Comparison of ENCODE assay signal across 1 cellular context in the genomic region with DNA sequence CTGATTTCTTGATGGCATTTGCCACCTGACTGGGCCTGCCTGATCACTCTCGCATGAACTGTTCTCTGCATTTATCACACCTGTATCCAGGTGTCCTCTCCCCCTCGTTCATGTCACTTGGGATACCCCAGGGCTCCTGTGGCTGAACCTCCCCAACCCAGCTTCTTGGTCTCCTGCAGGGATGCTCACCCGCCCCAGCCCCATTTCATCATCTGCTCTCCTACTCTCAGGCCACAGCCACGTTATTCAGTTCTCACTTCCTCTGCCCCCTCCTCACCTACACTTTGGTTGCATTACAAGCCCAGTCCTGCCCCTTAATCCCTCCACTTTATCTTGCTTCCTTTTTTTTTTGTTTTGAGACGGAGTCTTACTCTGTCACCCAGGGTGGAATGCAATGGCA.
TF ChIP-seq lines count a peak whose summit lies in the region.

No MANE protein-coding gene starts in this region.

TF ChIP-seq in HepG2, 621 proteins besides CTCF, POLR2A, EP300 and RAD21:
- TF ChIP-seq, protein P1, sequence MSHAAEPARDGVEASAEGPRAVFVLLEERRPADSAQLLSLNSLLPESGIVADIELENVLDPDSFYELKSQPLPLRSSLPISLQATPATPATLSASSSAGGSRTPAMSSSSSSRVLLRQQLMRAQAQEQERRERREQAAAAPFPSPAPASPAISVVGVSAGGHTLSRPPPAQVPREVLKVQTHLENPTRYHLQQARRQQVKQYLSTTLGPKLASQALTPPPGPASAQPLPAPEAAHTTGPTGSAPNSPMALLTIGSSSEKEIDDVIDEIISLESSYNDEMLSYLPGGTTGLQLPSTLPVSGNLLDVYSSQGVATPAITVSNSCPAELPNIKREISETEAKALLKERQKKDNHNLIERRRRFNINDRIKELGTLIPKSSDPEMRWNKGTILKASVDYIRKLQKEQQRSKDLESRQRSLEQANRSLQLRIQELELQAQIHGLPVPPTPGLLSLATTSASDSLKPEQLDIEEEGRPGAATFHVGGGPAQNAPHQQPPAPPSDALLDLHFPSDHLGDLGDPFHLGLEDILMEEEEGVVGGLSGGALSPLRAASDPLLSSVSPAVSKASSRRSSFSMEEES (CRISPR knock-in tag; IDR thresholded peaks at IDR 0.05): no peak
- TF ChIP-seq TAF15 (IDR thresholded peaks at IDR 0.05; ENCODE audit: low read depth, low read length, poor library complexity, severe bottlenecking) (no peak), ZNF550 (CRISPR knock-in tag; IDR thresholded peaks at IDR 0.05; ENCODE audit: borderline replicate concordance) (no peak), THAP8 (CRISPR knock-in tag; IDR thresholded peaks at IDR 0.05; ENCODE audit: borderline replicate concordance) (no peak), HIC2 (CRISPR knock-in tag; IDR thresholded peaks at IDR 0.05; ENCODE audit: low read depth) (no peak), NFAT5 (CRISPR knock-in tag; IDR thresholded peaks at IDR 0.05) (no peak), CCAR2 (optimal IDR thresholded peaks at IDR 0.05; ENCODE audit: low read depth, low read length) (no peak), SMAD9 (CRISPR knock-in tag; IDR thresholded peaks at IDR 0.05) (no peak), CENPT (CRISPR knock-in tag; IDR thresholded peaks at IDR 0.05; ENCODE audit: low read depth) (no peak), SP1 (IDR thresholded peaks at IDR 0.05) (no peak), SP1 (CRISPR knock-in tag; IDR thresholded peaks at IDR 0.05) (no peak), SNAPC2 (CRISPR knock-in tag; IDR thresholded peaks at IDR 0.05) (no peak), FOXP1 (IDR thresholded peaks at IDR 0.05) (no peak), FOXP1 (CRISPR knock-in tag; IDR thresholded peaks at IDR 0.05) (no peak), ZNF205 (CRISPR knock-in tag; IDR thresholded peaks at IDR 0.05) (no peak), IRF2 (CRISPR knock-in tag; IDR thresholded peaks at IDR 0.05) (no peak)
- TF ChIP-seq, protein P2, sequence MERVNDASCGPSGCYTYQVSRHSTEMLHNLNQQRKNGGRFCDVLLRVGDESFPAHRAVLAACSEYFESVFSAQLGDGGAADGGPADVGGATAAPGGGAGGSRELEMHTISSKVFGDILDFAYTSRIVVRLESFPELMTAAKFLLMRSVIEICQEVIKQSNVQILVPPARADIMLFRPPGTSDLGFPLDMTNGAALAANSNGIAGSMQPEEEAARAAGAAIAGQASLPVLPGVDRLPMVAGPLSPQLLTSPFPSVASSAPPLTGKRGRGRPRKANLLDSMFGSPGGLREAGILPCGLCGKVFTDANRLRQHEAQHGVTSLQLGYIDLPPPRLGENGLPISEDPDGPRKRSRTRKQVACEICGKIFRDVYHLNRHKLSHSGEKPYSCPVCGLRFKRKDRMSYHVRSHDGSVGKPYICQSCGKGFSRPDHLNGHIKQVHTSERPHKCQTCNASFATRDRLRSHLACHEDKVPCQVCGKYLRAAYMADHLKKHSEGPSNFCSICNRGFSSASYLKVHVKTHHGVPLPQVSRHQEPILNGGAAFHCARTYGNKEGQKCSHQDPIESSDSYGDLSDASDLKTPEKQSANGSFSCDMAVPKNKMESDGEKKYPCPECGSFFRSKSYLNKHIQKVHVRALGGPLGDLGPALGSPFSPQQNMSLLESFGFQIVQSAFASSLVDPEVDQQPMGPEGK (CRISPR knock-in tag; IDR thresholded peaks at IDR 0.05): no peak
- TF ChIP-seq, protein P3, sequence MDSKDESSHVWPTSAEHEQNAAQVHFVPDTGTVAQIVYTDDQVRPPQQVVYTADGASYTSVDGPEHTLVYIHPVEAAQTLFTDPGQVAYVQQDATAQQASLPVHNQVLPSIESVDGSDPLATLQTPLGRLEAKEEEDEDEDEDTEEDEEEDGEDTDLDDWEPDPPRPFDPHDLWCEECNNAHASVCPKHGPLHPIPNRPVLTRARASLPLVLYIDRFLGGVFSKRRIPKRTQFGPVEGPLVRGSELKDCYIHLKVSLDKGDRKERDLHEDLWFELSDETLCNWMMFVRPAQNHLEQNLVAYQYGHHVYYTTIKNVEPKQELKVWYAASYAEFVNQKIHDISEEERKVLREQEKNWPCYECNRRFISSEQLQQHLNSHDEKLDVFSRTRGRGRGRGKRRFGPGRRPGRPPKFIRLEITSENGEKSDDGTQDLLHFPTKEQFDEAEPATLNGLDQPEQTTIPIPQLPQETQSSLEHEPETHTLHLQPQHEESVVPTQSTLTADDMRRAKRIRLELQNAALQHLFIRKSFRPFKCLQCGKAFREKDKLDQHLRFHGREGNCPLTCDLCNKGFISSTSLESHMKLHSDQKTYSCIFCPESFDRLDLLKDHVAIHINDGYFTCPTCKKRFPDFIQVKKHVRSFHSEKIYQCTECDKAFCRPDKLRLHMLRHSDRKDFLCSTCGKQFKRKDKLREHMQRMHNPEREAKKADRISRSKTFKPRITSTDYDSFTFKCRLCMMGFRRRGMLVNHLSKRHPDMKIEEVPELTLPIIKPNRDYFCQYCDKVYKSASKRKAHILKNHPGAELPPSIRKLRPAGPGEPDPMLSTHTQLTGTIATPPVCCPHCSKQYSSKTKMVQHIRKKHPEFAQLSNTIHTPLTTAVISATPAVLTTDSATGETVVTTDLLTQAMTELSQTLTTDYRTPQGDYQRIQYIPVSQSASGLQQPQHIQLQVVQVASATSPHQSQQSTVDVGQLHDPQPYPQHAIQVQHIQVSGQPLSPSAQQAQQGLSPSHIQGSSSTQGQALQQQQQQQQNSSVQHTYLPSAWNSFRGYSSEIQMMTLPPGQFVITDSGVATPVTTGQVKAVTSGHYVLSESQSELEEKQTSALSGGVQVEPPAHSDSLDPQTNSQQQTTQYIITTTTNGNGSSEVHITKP (CRISPR knock-in tag; IDR thresholded peaks at IDR 0.05; ENCODE audit: low read depth): no peak
- TF ChIP-seq, protein P4, sequence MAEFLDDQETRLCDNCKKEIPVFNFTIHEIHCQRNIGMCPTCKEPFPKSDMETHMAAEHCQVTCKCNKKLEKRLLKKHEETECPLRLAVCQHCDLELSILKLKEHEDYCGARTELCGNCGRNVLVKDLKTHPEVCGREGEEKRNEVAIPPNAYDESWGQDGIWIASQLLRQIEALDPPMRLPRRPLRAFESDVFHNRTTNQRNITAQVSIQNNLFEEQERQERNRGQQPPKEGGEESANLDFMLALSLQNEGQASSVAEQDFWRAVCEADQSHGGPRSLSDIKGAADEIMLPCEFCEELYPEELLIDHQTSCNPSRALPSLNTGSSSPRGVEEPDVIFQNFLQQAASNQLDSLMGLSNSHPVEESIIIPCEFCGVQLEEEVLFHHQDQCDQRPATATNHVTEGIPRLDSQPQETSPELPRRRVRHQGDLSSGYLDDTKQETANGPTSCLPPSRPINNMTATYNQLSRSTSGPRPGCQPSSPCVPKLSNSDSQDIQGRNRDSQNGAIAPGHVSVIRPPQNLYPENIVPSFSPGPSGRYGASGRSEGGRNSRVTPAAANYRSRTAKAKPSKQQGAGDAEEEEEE (CRISPR knock-in tag; IDR thresholded peaks at IDR 0.05; ENCODE audit: borderline replicate concordance): no peak
